Comparison of ENCODE assay signal across 17 cellular contexts in genomic region chr1:1006305-1007159, GRCh38. TPM values are rescaled to one million over a fixed set of nuclear protein-coding genes. Genes with fewer than 3 reads are reported as not detected.
DNase-seq lines count a peak whose midpoint lies in the region; ATAC-seq and TF ChIP-seq lines count a peak whose summit lies in the region.
"Had no signal": no experiment of that assay in that cellular context is flagged by ENCODE, and none has a peak within 500 bp of the region (broad histone marks: within the 10 kb centered on the region; RNA-seq: fewer than 3 reads in every experiment).

No MANE protein-coding gene starts in this region.

- H3K27me3 ChIP-seq in SJCRH30 (no peaks in the 10 kb centered on the region), spleen (replicated peaks in 1 of 7) (peaks cover 0 to 54% (median 31%) of the 10 kb centered on the region in 7 donors)
- H3K27me3 ChIP-seq: thyroid gland had no signal

- no peak overlapping the region for H3K4me3 ChIP-seq in SJCRH30
- no peak overlapping the region for H3K4me3 ChIP-seq in spleen
- H3K4me3 ChIP-seq: gastroesophageal sphincter, thyroid gland had no signal

- peak; percentile 12 for DNase-seq in activated CD8-positive, alpha-beta memory T cell treated with anti-CD3 and anti-CD28 coated beads, Interleukin-2, amount 50 U/mL, for 4 hours
- no peak for DNase-seq in activated CD8-positive, alpha-beta memory T cell treated with anti-CD3 and anti-CD28 coated beads, Interleukin-2, amount 50 U/mL, for 48 hours
- DNase-seq in SJCRH30 = no peak
- DNase-seq in left lobe of liver (ENCODE audit: low spot score) = peak; percentile 93
- DNase-seq in spleen = peak; percentile 69
- DNase-seq in cortex of kidney (lab: John Stamatoyannopoulos, UW) = no peak
- DNase-seq in NCI-H345 (lab: John Stamatoyannopoulos, UW) = no peak
- DNase-seq: activated CD4-positive, alpha-beta T cell treated with anti-CD3 and anti-CD28 coated beads for 36 hours; activated T-cell treated with anti-CD3 and anti-CD28 coated beads, Interleukin-2, amount 50 U/mL, for 72 hours; aorta; NCI-H1694; NCI-H82; thyroid gland had no signal

- peak overlapping the region; percentile 93; the same call in 1 of the 2 replicates for H3K27ac ChIP-seq in SJCRH30
- no peak overlapping the region for H3K27ac ChIP-seq in spleen
- H3K27ac ChIP-seq: gastroesophageal sphincter, neutrophil had no signal

- no peak for TF ChIP-seq POLR2A in spleen (IDR thresholded peaks at IDR 0.05)

- peaks cover 24% of the 10 kb centered on the region for H3K4me1 ChIP-seq in SJCRH30
- peaks cover 0 to 37% (median 18%) of the 10 kb centered on the region in 6 donors for H3K4me1 ChIP-seq in spleen

- H3K36me3 ChIP-seq in SJCRH30 (no peaks in the 10 kb centered on the region), spleen (no peaks in the 10 kb centered on the region)
- H3K36me3 ChIP-seq: neutrophil, thyroid gland had no signal

- no peak for TF ChIP-seq CTCF in spleen (IDR thresholded peaks at IDR 0.05 in 8 of 11, conservative IDR thresholded peaks at IDR 0.05 in 3 of 11)

- H3K9me3 ChIP-seq in SJCRH30 (replicated peaks) = no peaks in the 10 kb centered on the region
- H3K9me3 ChIP-seq in spleen = no peaks in the 10 kb centered on the region
- H3K9me3 ChIP-seq: gastroesophageal sphincter, neutrophil, thyroid gland had no signal

- ATAC-seq in left lobe of liver (peak; percentile 83), GM21381 (IDR thresholded peaks at IDR 0.05; ENCODE audit: unreplicated experiment) (no peak)
- ATAC-seq: activated CD4-positive, alpha-beta T cell treated with anti-CD3 and anti-CD28 coated beads for 36 hours; activated T-cell treated with anti-CD3 and anti-CD28 coated beads, Interleukin-2, amount 50 U/mL, for 72 hours; gastroesophageal sphincter had no signal

- intact Hi-C loops in spleen (cut with DNase I; ENCODE audit: low total_unique reads) = no loop called here

- WGBS in spleen, 5 donors = 85 to 93% (median 88%) methylated on average over 31 to 37 of the region's 37 CpGs

RNA-seq across cellular contexts. Expression of gene HES4, which starts 6.6 kb away (rescaled TPM):
- 15.3 and 15.9 TPM in 2 replicates for total RNA-seq in SJCRH30 (2014; rRNA removed; shearing (Covaris generic))
- total RNA-seq in left lobe of liver (3.9 TPM), spleen (10 to 100 TPM in 5 of 7 donors, 1 to 10 TPM in 2; 3.8 to 39.0 (median 15.4) TPM)
- polyA plus RNA-seq in spleen = 10 to 100 TPM; 20.8 to 64.3 (median 27.8) TPM

RNA-seq across cellular contexts. Expression of gene ISG15, which starts 6.8 kb away (rescaled TPM):
- total RNA-seq in SJCRH30 (2014; rRNA removed; shearing (Covaris generic)) = 5.1 and 12.6 TPM in 2 replicates
- total RNA-seq in left lobe of liver (26.3 TPM), spleen (10 to 100 TPM; 23.3 to 93.8 (median 51.0) TPM)
- 100 to 1,000 TPM; 131 to 230 (median 163) TPM for polyA plus RNA-seq in spleen

RNA-seq across cellular contexts. Expression of gene AGRN, which starts 13.4 kb away (rescaled TPM):
- total RNA-seq in SJCRH30 (2014; rRNA removed; shearing (Covaris generic)) = 10.4 and 13.7 TPM in 2 replicates
- 39.3 TPM for total RNA-seq in left lobe of liver
- 10 to 100 TPM; 10.6 to 27.2 (median 16.9) TPM for total RNA-seq in spleen
- 10 to 100 TPM in 1 of 3 donors, 1 to 10 TPM in 2; 4.6 to 16.3 (median 5.6) TPM for polyA plus RNA-seq in spleen

RNA-seq across cellular contexts. Expression of gene PERM1, which starts 24.6 kb away (rescaled TPM):
- 0.13 TPM in 1 of 2 replicates, not detected in the other for total RNA-seq in SJCRH30 (2014; rRNA removed; shearing (Covaris generic))
- total RNA-seq in left lobe of liver = 0.83 TPM
- under 1 TPM in 3 of 7 donors, not detected in 4; 0.39 to 0.85 (median 0.60) TPM for total RNA-seq in spleen
- under 1 TPM; 0.20 to 0.80 (median 0.21) TPM for polyA plus RNA-seq in spleen
- total RNA-seq: activated CD4-positive, alpha-beta T cell treated with anti-CD3 and anti-CD28 coated beads for 36 hours; activated T-cell treated with anti-CD3 and anti-CD28 coated beads, Interleukin-2, amount 50 U/mL, for 72 hours; kidney epithelial cell had no signal

RNA-seq across cellular contexts. Expression of gene PLEKHN1, which starts 40.2 kb away (rescaled TPM):
- 0.04 and 0.05 TPM in 2 replicates for total RNA-seq in SJCRH30 (2014; rRNA removed; shearing (Covaris generic))
- 0.28 TPM for total RNA-seq in left lobe of liver
- 1 to 10 TPM in 5 of 7 donors, under 1 TPM in 2; 0.65 to 2.2 (median 1.1) TPM for total RNA-seq in spleen
- polyA plus RNA-seq in spleen = under 1 TPM; 0.17 to 0.80 (median 0.63) TPM

Comparison
In these comparisons a context has a peak if more than half of its experiments do, and no peak if none do; other contexts are left out.
1. DNase-seq: peak in activated CD8-positive, alpha-beta memory T cell treated with anti-CD3 and anti-CD28 coated beads, Interleukin-2, amount 50 U/mL, for 4 hours (single experiment), left lobe of liver (single experiment) and spleen (single experiment); none in activated CD8-positive, alpha-beta memory T cell treated with anti-CD3 and anti-CD28 coated beads, Interleukin-2, amount 50 U/mL, for 48 hours (single experiment), SJCRH30 (0 of 2), cortex of kidney (single experiment) and NCI-H345 (single experiment).